ENCODE assay signal across 8 cellular contexts in genomic region chr4:118539412-118540077, GRCh38.
DNase-seq lines count a peak whose midpoint lies in the region; ATAC-seq and TF ChIP-seq lines count a peak whose summit lies in the region.
"Not testable (repeated sequence)": the region's sequence is repeated elsewhere in the genome, so short reads cannot be mapped to it uniquely, and the experiment has no call there.

No MANE protein-coding gene starts in this region.

- H3K4me1 Mint-ChIP-seq in neural crest cell = not testable (repeated sequence)

- not testable (repeated sequence) for H3K27ac Mint-ChIP-seq in neural crest cell (ENCODE audit: unreplicated experiment)

- not testable (repeated sequence) for H3K9me3 ChIP-seq in HCT116 (ENCODE audit: control insufficient read depth in 1 of 2, insufficient read depth in 1 of 2, low read depth in 1 of 2, low read length in 2 of 2); OCI-LY3 (ENCODE audit: insufficient read depth, low read length); body of pancreas

- not testable (repeated sequence) for H2AFZ ChIP-seq in HCT116 (ENCODE audit: low read depth, low read length, poor library complexity, severe bottlenecking); OCI-LY3 (ENCODE audit: low read depth, low read length)

- BruUV-seq in HCT116 (replicated peaks; lab: Mats Ljungman, UMichigan) = not testable (repeated sequence)

- RAD21 ChIA-PET in HCT116 (lab: Charles Lee; ENCODE audit: low non-redundant PET in 1 of 2, low total read pairs in 2 of 2, uncharacterized antibody in 2 of 2, unreplicated experiment in 2 of 2) = not testable (repeated sequence)

- peak; percentile 4 for DNase-seq in AG08396 (ENCODE audit: low spot score)
- peak; percentile 8 for DNase-seq in GM13976 (ENCODE audit: low spot score)
- not testable (repeated sequence) for DNase-seq in HCT116 (ENCODE audit: low read depth, low spot score); body of pancreas; neural crest cell (ENCODE audit: low read depth, low spot score)
- peak; percentile 28 for DNase-seq in LoVo (ENCODE audit: low spot score)
- DNase-seq in glomerular endothelial cell (ENCODE audit: extremely low read depth, low read depth, low spot score) = peak; percentile 1

- H3K27me3 Mint-ChIP-seq in neural crest cell (ENCODE audit: low read depth) = not testable (repeated sequence)

- not testable (repeated sequence) for H3K4me3 Mint-ChIP-seq in neural crest cell

- not testable (repeated sequence) for H3K9ac ChIP-seq in HCT116 (ENCODE audit: low read length); OCI-LY3 (ENCODE audit: low read length)

- not testable (repeated sequence) for H3K9me2 ChIP-seq in HCT116 (ENCODE audit: insufficient read depth)

- H3K4me2 ChIP-seq in HCT116 (ENCODE audit: low read length); OCI-LY3 (ENCODE audit: low read length): not testable (repeated sequence)

- H3K79me2 ChIP-seq in HCT116 (ENCODE audit: insufficient read depth, low read length); OCI-LY3 (ENCODE audit: low read length): not testable (repeated sequence)

- WGBS in body of pancreas, 2 donors = 35% methylated on average over 2 of the region's 2 CpGs

- H3K36me3 ChIP-seq in HCT116 (ENCODE audit: control insufficient read depth in 1 of 2, insufficient read depth in 2 of 2, low read length in 2 of 2); OCI-LY3 (replicated peaks; ENCODE audit: low read depth, low read length); body of pancreas (replicated peaks in 1 of 2; ENCODE audit: insufficient read depth in 1 of 2, low read depth in 2 of 2): not testable (repeated sequence)

- not testable (repeated sequence) for H3K9me3 Mint-ChIP-seq in neural crest cell

- in situ Hi-C loops in GM13976 (cut with MboI; ENCODE audit: low sequenced_read_pairs, unreplicated experiment) = not testable (repeated sequence)

- H3K27me3 ChIP-seq in HCT116 (ENCODE audit: insufficient read depth, low read length); OCI-LY3 (ENCODE audit: low read depth, low read length); body of pancreas: not testable (repeated sequence)

- POLR2A ChIA-PET in HCT116 (lab: Charles Lee) = not testable (repeated sequence)

- H3K4me1 ChIP-seq in HCT116 (ENCODE audit: control insufficient read depth in 1 of 2, insufficient read depth in 2 of 2, low read length in 2 of 2); OCI-LY3 (ENCODE audit: low read length); body of pancreas: not testable (repeated sequence)

- not testable (repeated sequence) for H3K27ac ChIP-seq in HCT116 (ENCODE audit: low read depth, low read length); OCI-LY3 (ENCODE audit: low read length); body of pancreas

- TF ChIP-seq CTCF in GM13976 (IDR thresholded peaks at IDR 0.05; ENCODE audit: borderline replicate concordance, control extremely low read depth, extremely low read depth, insufficient read depth, missing control alignments) (peak; percentile 14), HCT116 (IDR thresholded peaks at IDR 0.05 in 2 of 3, conservative IDR thresholded peaks at IDR 0.05 in 1 of 3; ENCODE audit: borderline replicate concordance in 1 of 3, insufficient read depth in 1 of 3, low read depth in 2 of 3, low read length in 2 of 3) (peak; percentile 19 to 42 (median 23); a peak in 4 of 6 replicates), OCI-LY3 (IDR thresholded peaks at IDR 0.05; ENCODE audit: low read depth, low read length) (peak; percentile 43), body of pancreas (IDR thresholded peaks at IDR 0.05) (peak; percentile 10 to 40 (median 33)), neural crest cell (conservative IDR thresholded peaks at IDR 0.05) (peak; percentile 68)

- H4K20me1 ChIP-seq in HCT116 (ENCODE audit: insufficient read depth); OCI-LY3 (ENCODE audit: insufficient read depth, low read length): not testable (repeated sequence)

- TF ChIP-seq POLR2A in HCT116 (IDR thresholded peaks at IDR 0.05; ENCODE audit: borderline replicate concordance, extremely low read depth, insufficient read depth, insufficient read length); body of pancreas (IDR thresholded peaks at IDR 0.05): not testable (repeated sequence)

- intact Hi-C loops in HCT116 (cut with micrococcal nuclease) = loop anchor here (2.0 kb wide), 1 partner anchor 143 kb away; no protein-coding TSS in a partner anchor
- intact Hi-C loops in body of pancreas (cut with DNase I) = not testable (repeated sequence)

- CTCF ChIA-PET in HCT116 (lab: Charles Lee) = not testable (repeated sequence)

- H3K36me3 Mint-ChIP-seq in neural crest cell (ENCODE audit: low read depth) = not testable (repeated sequence)

- TF ChIP-seq RAD21 in HCT116 (IDR thresholded peaks at IDR 0.05; ENCODE audit: low read depth) = peak; percentile 49

- H3K4me3 ChIP-seq in HCT116 (replicated peaks in 1 of 2; ENCODE audit: low read depth in 1 of 2, low read length in 2 of 2); OCI-LY3 (ENCODE audit: low read length); body of pancreas: not testable (repeated sequence)

- ATAC-seq in HCT116 = peak; percentile 78
- peak; percentile 52 for ATAC-seq in body of pancreas

Comparison
In these comparisons a context has a peak if more than half of its experiments do, and no peak if none do; other contexts are left out.
1. CTCF ChIP-seq: peak in every context shown above with its lines; median percentile 68 in neural crest cell; 43 in OCI-LY3; 33 in body of pancreas; 23 in HCT116; 14 in GM13976.